Comparison of ENCODE assay signal across 14 cellular contexts in the genomic region with DNA sequence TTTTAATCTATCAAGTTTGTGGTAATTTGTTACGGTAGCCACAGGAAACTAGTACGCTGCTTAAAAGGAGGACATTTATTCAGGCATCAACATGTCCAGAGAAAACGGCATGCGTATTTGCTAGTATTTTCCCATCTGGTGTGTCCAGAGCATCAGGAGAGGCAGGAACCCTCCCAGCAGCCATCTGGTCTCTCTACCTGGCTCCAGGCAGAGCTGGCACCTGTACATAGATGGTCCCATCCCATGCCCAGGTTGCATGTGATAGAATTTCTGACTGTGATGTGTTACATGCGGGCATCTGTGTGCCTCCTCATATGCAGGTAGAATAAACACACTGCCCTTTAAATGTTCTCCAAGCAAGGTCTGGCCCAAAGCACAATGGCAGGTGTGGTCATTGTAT. TPM values are rescaled to one million over a fixed set of nuclear protein-coding genes. Genes with fewer than 3 reads are reported as not detected.
"Had no signal": no experiment of that assay in that cellular context is flagged by ENCODE, and none has a peak within 500 bp of the region (broad histone marks: within the 10 kb centered on the region; RNA-seq: fewer than 3 reads in every experiment).

No MANE protein-coding gene starts in this region.

- H3K27me3 ChIP-seq: ascending aorta, cardiac muscle cell, esophagus squamous epithelium, gastroesophageal sphincter had no signal

- H3K36me3 ChIP-seq: ascending aorta, breast epithelium, cardiac muscle cell, esophagus squamous epithelium, gastroesophageal sphincter, heart right ventricle had no signal

- DNase-seq: activated gamma-delta T cell, cortex of kidney, esophagus squamous epithelium had no signal

- FAIRE-seq: colon, endometrium had no signal

- H3K9me3 ChIP-seq: ascending aorta, breast epithelium, esophagus squamous epithelium, gastroesophageal sphincter, heart right ventricle had no signal

- H3K4me3 ChIP-seq: ascending aorta, breast epithelium, cardiac muscle cell, esophagus squamous epithelium, gastroesophageal sphincter, heart right ventricle had no signal

- H3K27ac ChIP-seq: ascending aorta, breast epithelium, cardiac muscle cell, epithelial cell of prostate, esophagus squamous epithelium, gastroesophageal sphincter, heart right ventricle had no signal

RNA-seq across cellular contexts. Expression of gene PAGE1, which starts 57.9 kb away (rescaled TPM):
- polyA plus RNA-seq: cardiac muscle cell, endothelial cell of umbilical vein, esophagus, fibroblast of lung, heart right ventricle had no signal
